ENCODE assay signal across 8 cellular contexts in genomic region chr4:103075435-103075893, GRCh38. TPM values are rescaled to one million over a fixed set of nuclear protein-coding genes. Genes with fewer than 3 reads are reported as not detected.
A peak's percentile ranks its signal among the peaks of the same experiment; 100 is the strongest.
DNase-seq lines count a peak whose midpoint lies in the region; ATAC-seq, FAIRE-seq and TF ChIP-seq lines count a peak whose summit lies in the region.

No MANE protein-coding gene starts in this region.

- H3K27me3 ChIP-seq in fibroblast of lung (ENCODE audit: control insufficient read depth, insufficient read depth, low read length): no peaks in the 10 kb centered on the region
- no peaks in the 10 kb centered on the region for H3K27me3 ChIP-seq in prostate gland (replicated peaks; ENCODE audit: insufficient read depth)
- H3K27me3 ChIP-seq in thyroid gland: no peaks in the 10 kb centered on the region

- H3K79me2 ChIP-seq in fibroblast of lung (ENCODE audit: control insufficient read depth, insufficient read depth, low read length): peaks cover 8% of the 10 kb centered on the region

- no peak for TF ChIP-seq CTCF in fibroblast of lung (conservative IDR thresholded peaks at IDR 0.05 in 1 of 2, IDR thresholded peaks at IDR 0.05 in 1 of 2; ENCODE audit: low read depth in 1 of 2, low read length in 2 of 2)
- TF ChIP-seq CTCF in prostate gland (IDR thresholded peaks at IDR 0.05): no peak
- TF ChIP-seq CTCF in thyroid gland (IDR thresholded peaks at IDR 0.05): no peak

- H3K4me1 ChIP-seq in fibroblast of lung (ENCODE audit: control insufficient read depth, extremely low read depth, insufficient read depth, low read length) (peaks cover 5% of the 10 kb centered on the region), prostate gland (replicated peaks) (no peaks in the 10 kb centered on the region), thyroid gland (no peaks in the 10 kb centered on the region)

- TF ChIP-seq POLR2A in prostate gland (IDR thresholded peaks at IDR 0.05): no peak
- no peak for TF ChIP-seq POLR2A in GM12891 (IDR thresholded peaks at IDR 0.05; ENCODE audit: low read depth, low read length)
- TF ChIP-seq POLR2A in thyroid gland (IDR thresholded peaks at IDR 0.05): no peak

- peak overlapping the region; percentile 83 for H3K9ac ChIP-seq in fibroblast of lung (ENCODE audit: insufficient read depth, low read length)

- H3K4me3 ChIP-seq in fibroblast of lung (replicated peaks in 1 of 4; ENCODE audit: control extremely low read depth in 1 of 4, insufficient read depth in 1 of 4, low read depth in 3 of 4, low read length in 4 of 4) (peak overlapping the region; percentile 78 to 87 (median 82)), prostate gland (peak overlapping the region; percentile 52 to 54), thyroid gland (replicated peaks in 1 of 3) (peak overlapping the region in 1 of 3 donors; percentile 66)

- H3K36me3 ChIP-seq in fibroblast of lung (ENCODE audit: control insufficient read depth, insufficient read depth, low read length) (no peaks in the 10 kb centered on the region), prostate gland (no peaks in the 10 kb centered on the region), thyroid gland (peaks cover 0 to 7% of the 10 kb centered on the region in 2 donors)

- no peak for FAIRE-seq in GM12891 (lab: Jason Lieb, UNC)

- H4K20me1 ChIP-seq in fibroblast of lung (ENCODE audit: control insufficient read depth, extremely low read depth, insufficient read depth, low read length): no peaks in the 10 kb centered on the region

- peak overlapping the region; percentile 83 for H2AFZ ChIP-seq in fibroblast of lung (ENCODE audit: low read length)

- intact Hi-C loops in prostate gland (cut with DNase I) (loop anchor here (10.0 kb wide), 1 partner anchor 211 kb away; the partner anchor contains the start of gene CISD2), posterior vena cava (cut with DNase I) (loop anchor here in 1 of 2 donors (10.0 kb wide), 1 partner anchor 51 kb away; no protein-coding TSS in a partner anchor), thyroid gland (cut with DNase I) (no loop called here)

- H3K4me2 ChIP-seq in fibroblast of lung (ENCODE audit: extremely low read depth, insufficient read depth, low read length): peak overlapping the region; percentile 97

- peak; percentile 4 for ATAC-seq in GM21786 (IDR thresholded peaks at IDR 0.05; ENCODE audit: unreplicated experiment)
- peak; percentile 29 for ATAC-seq in SK-N-SH treated with all-trans-retinoic acid at 6 μM for 48 hours

- H3K9me3 ChIP-seq in fibroblast of lung (ENCODE audit: control insufficient read depth, insufficient read depth, low read depth, low read length) (no peaks in the 10 kb centered on the region), prostate gland (no peaks in the 10 kb centered on the region), thyroid gland (no peaks in the 10 kb centered on the region)

- WGBS in prostate gland: 19% methylated on average over 4 of the region's 4 CpGs
- 54 to 69% methylated on average over 4 of the region's 4 CpGs for WGBS in thyroid gland, 2 donors

- H3K27ac ChIP-seq in fibroblast of lung (ENCODE audit: insufficient read depth, low read length): peak overlapping the region; percentile 91
- H3K27ac ChIP-seq in prostate gland: no peak overlapping the region
- H3K27ac ChIP-seq in thyroid gland: no peak overlapping the region

- DNase-seq in Daoy (ENCODE audit: low read depth) (peak; percentile 0), fibroblast of lung (ENCODE audit: low read depth in 2 of 2) (peak; percentile 30 to 45), prostate gland (ENCODE audit: low spot score) (no peak), posterior vena cava (ENCODE audit: low spot score) (no peak), GM12891 (ENCODE audit: insufficient read length, low spot score) (no peak), thyroid gland (no peak)

TF ChIP-seq in SK-N-SH treated with all-trans-retinoic acid at 6 μM for 48 hours, 23 proteins besides CTCF, POLR2A, EP300 and RAD21:
- TF ChIP-seq, protein P1, sequence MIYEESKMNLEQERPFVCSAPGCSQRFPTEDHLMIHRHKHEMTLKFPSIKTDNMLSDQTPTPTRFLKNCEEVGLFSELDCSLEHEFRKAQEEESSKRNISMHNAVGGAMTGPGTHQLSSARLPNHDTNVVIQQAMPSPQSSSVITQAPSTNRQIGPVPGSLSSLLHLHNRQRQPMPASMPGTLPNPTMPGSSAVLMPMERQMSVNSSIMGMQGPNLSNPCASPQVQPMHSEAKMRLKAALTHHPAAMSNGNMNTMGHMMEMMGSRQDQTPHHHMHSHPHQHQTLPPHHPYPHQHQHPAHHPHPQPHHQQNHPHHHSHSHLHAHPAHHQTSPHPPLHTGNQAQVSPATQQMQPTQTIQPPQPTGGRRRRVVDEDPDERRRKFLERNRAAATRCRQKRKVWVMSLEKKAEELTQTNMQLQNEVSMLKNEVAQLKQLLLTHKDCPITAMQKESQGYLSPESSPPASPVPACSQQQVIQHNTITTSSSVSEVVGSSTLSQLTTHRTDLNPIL (CRISPR knock-in tag; IDR thresholded peaks at IDR 0.05; ENCODE audit: low read depth): no peak

TF ChIP-seq in GM12891, 5 proteins besides CTCF, POLR2A, EP300 and RAD21:
- TF ChIP-seq SPI1 (IDR thresholded peaks at IDR 0.05; ENCODE audit: low read depth, low read length) (no peak), POLR2AphosphoS5 (IDR thresholded peaks at IDR 0.05; ENCODE audit: low read depth, low read length) (no peak), POU2F2 (IDR thresholded peaks at IDR 0.05; ENCODE audit: low read depth, low read length) (no peak)
TF ChIP-seq in GM12891: peak in this region for 0.

RNA-seq across cellular contexts. Expression of gene SLC9B2, which starts 1.1 kb away (rescaled TPM):
- total RNA-seq in Daoy (2014; rRNA removed; shearing (Covaris generic)): 5.0 and 11.1 TPM in 2 replicates
- total RNA-seq in fibroblast of lung: 16.9 and 17.5 TPM in 2 replicates
- 12.9 and 14.8 TPM in 2 replicates for polyA plus RNA-seq in fibroblast of lung
- 11.4 and 13.0 TPM in 2 replicates for polyA plus RNA-seq in fibroblast of lung (2012)
- 2.3 and 4.9 TPM in 2 replicates for polyA minus RNA-seq in fibroblast of lung (ENCODE audit: low replicate concordance)
- 1 to 10 TPM; 3.9 to 8.7 TPM for total RNA-seq in prostate gland
- total RNA-seq in posterior vena cava: 10 to 100 TPM; 14.6 to 18.7 TPM
- polyA plus RNA-seq in GM12891 (2012; ENCODE audit: low read depth, missing spikeins): 13.7 TPM
- 1 to 10 TPM; 3.9 to 9.5 (median 7.1) TPM for total RNA-seq in thyroid gland

RNA-seq across cellular contexts. Expression of gene BDH2, which starts 24.2 kb away (rescaled TPM):
- total RNA-seq in Daoy (2014; rRNA removed; shearing (Covaris generic)): 4.6 and 7.7 TPM in 2 replicates
- total RNA-seq in fibroblast of lung: 50.1 and 67.2 TPM in 2 replicates
- 53.3 and 70.5 TPM in 2 replicates for polyA plus RNA-seq in fibroblast of lung
- polyA plus RNA-seq in fibroblast of lung (2012): 40.3 and 45.9 TPM in 2 replicates
- 1.2 and 2.0 TPM in 2 replicates for polyA minus RNA-seq in fibroblast of lung (ENCODE audit: low replicate concordance)
- total RNA-seq in prostate gland: 10 to 100 TPM; 41.5 to 54.1 TPM
- 10 to 100 TPM; 40.1 to 41.2 TPM for total RNA-seq in posterior vena cava
- 24.4 TPM for polyA plus RNA-seq in GM12891 (2012; ENCODE audit: low read depth, missing spikeins)
- 100 to 1,000 TPM; 113 to 131 (median 128) TPM for total RNA-seq in thyroid gland

RNA-seq across cellular contexts. Expression of gene SLC9B1, which starts 56.0 kb away (rescaled TPM):
- total RNA-seq in Daoy (2014; rRNA removed; shearing (Covaris generic)): not detected in 2 replicates
- 1.8 and 2.0 TPM in 2 replicates for total RNA-seq in fibroblast of lung
- 0.46 and 1.1 TPM in 2 replicates for polyA plus RNA-seq in fibroblast of lung
- 0.25 and 0.65 TPM in 2 replicates for polyA plus RNA-seq in fibroblast of lung (2012)
- polyA minus RNA-seq in fibroblast of lung (ENCODE audit: low replicate concordance): 1.1 TPM in 1 of 2 replicates, not detected in the other
- 1 to 10 TPM in 1 of 2 donors, not detected in 1; 9.3 TPM for total RNA-seq in prostate gland
- 1 to 10 TPM; 1.1 to 1.4 TPM for total RNA-seq in posterior vena cava
- polyA plus RNA-seq in GM12891 (2012; ENCODE audit: low read depth, missing spikeins): 1.6 TPM
- total RNA-seq in thyroid gland: 1 to 10 TPM in 2 of 4 donors, under 1 TPM in 2; 0.45 to 1.2 (median 0.79) TPM

Comparison
In these comparisons a context has a peak if more than half of its experiments do, and no peak if none do; other contexts are left out.
1. DNase-seq: peak in Daoy (single experiment) and fibroblast of lung (2 of 2); none in prostate gland (single experiment), posterior vena cava (single experiment), GM12891 (single experiment) and thyroid gland (0 of 2).